Comparison of ENCODE assay signal across 6 cellular contexts in genomic region chr18:52861558-52861957, GRCh38.
"Had no signal": no experiment of that assay in that cellular context is flagged by ENCODE, and none has a peak within 500 bp of the region (broad histone marks: within the 10 kb centered on the region; RNA-seq: fewer than 3 reads in every experiment).

No MANE protein-coding gene starts in this region.

- FAIRE-seq: HTR-8/SVneo had no signal

- DNase-seq: Karpas-422, KBM-7, KG1 had no signal

- H3K27ac ChIP-seq: HL-60, KMS-11 had no signal

- H3K4me2 ChIP-seq: KMS-11 had no signal

- H3K9ac ChIP-seq: KMS-11 had no signal
